Comparison of ENCODE assay signal across 8 cellular contexts in genomic region chr7:7640221-7641128, GRCh38. TPM values are rescaled to one million over a fixed set of nuclear protein-coding genes. Genes with fewer than 3 reads are reported as not detected.
DNase-seq lines count a peak whose midpoint lies in the region; ATAC-seq and TF ChIP-seq lines count a peak whose summit lies in the region.

Gene UMAD1, plus strand, starts transcription at chr7:7640752. Its CDS starts 32,620 bp downstream, at chr7:7673372.

- peak within 1 kb of the TSS; percentile 56 to 78 for H4K8ac ChIP-seq in IMR-90 (ENCODE audit: low read depth in 2 of 2, low read length in 2 of 2)

- no TSS peak for BruUV-seq in IMR-90 (replicated peaks; lab: Mats Ljungman, UMichigan)

- H3K79me1 ChIP-seq in IMR-90 (ENCODE audit: low read depth in 1 of 2, low read length in 2 of 2) = peaks cover 13 to 21% of the 10 kb centered on the region in 2 experiments

- no peak for TF ChIP-seq RAD21 in IMR-90 (IDR thresholded peaks at IDR 0.05; ENCODE audit: low read length)

- ATAC-seq in GM21528 (IDR thresholded peaks at IDR 0.05; ENCODE audit: low FRiP score, unreplicated experiment) = peak; percentile 95
- peak; percentile 97 for ATAC-seq in IMR-90 (ENCODE audit: low read depth)

- peak within 1 kb of the TSS; percentile 58 for H3K27ac ChIP-seq in IMR-90 (ENCODE audit: insufficient read depth, low read length)

- peak within 1 kb of the TSS; percentile 65 for H3K4ac ChIP-seq in IMR-90 (ENCODE audit: low read depth, low read length)

- no peak within 1 kb of the TSS for H2BK20ac ChIP-seq in IMR-90 (ENCODE audit: low read depth, low read length)

- POLR2A ChIA-PET in IMR-90 (lab: Charles Lee; ENCODE audit: unreplicated experiment) = no interaction called here

- no peaks in the 10 kb centered on the region for H4K20me1 ChIP-seq in IMR-90 (ENCODE audit: insufficient read depth, low read length)

- no peak within 1 kb of the TSS for H2AK5ac ChIP-seq in IMR-90 (ENCODE audit: low read depth, low read length)

- TF ChIP-seq CTCF in IMR-90 (conservative IDR thresholded peaks at IDR 0.05; ENCODE audit: low read depth, low read length) = no peak

- 0% methylated on average over 35 of the region's 68 CpGs; no CpG with 5 or more reads in 1 of the 2 experiments for WGBS in IMR-90 (ENCODE audit: extremely low coverage in 2 of 2, insufficient read length in 1 of 2), 2 experiments

- in situ Hi-C loops in IMR-90 (cut with MboI; ENCODE audit: low sequenced_read_pairs) = no loop called here

- H2AK9ac ChIP-seq in IMR-90 (replicated peaks; ENCODE audit: low read depth, low read length, poor library complexity) = peak within 1 kb of the TSS; percentile 80

- H3K9me3 ChIP-seq in IMR-90 (ENCODE audit: control insufficient read depth, insufficient read depth, low read length) = no peaks in the 10 kb centered on the region

- H3K18ac ChIP-seq in IMR-90 (ENCODE audit: low read depth, low read length) = no peak within 1 kb of the TSS

- dilution Hi-C loops in IMR-90 (cut with HindIII; ENCODE audit: low sequenced_read_pairs, unreplicated experiment) = no loop called here

- H4K91ac ChIP-seq in IMR-90 (ENCODE audit: insufficient read depth, low read depth, low read length) = peak within 1 kb of the TSS; percentile 60

- intact Hi-C loops in IMR-90 (cut with micrococcal nuclease) = loop anchor here (2.0 to 5.0 kb wide), 6 partner anchors 57 to 576 kb away; no protein-coding TSS in a partner anchor

- peak within 1 kb of the TSS; percentile 5; the same call in 1 of the 3 replicates for H2BK15ac ChIP-seq in IMR-90 (ENCODE audit: low read depth, low read length)

- TF ChIP-seq POLR2A in IMR-90 (IDR thresholded peaks at IDR 0.05; ENCODE audit: low read depth, low read length) = peak; percentile 79; the same call in 1 of the 2 replicates

- H3K4me2 ChIP-seq in IMR-90 (ENCODE audit: low read depth, low read length) = peak within 1 kb of the TSS; percentile 97

- H4K5ac ChIP-seq in IMR-90 (ENCODE audit: low read depth, low read length) = peak within 1 kb of the TSS; percentile 59

- DNase-seq in DMS 273 (lab: John Stamatoyannopoulos, UW; ENCODE audit: unreplicated experiment) (peak; percentile 100), IMR-90 (peak; percentile 98), OCI-M1 (lab: John Stamatoyannopoulos, UW) (peak; percentile 98), activated T-cell treated with anti-CD3 and anti-CD28 coated beads for 24 hours (ENCODE audit: low read depth) (peak; percentile 97), epidermal melanocyte (ENCODE audit: insufficient read length, low spot score) (peak; percentile 83), middle frontal gyrus (ENCODE audit: extremely low spot score, low spot score) (peak; percentile 98)
- DNase-seq in stimulated activated CD8-positive, alpha-beta memory T cell treated with anti-CD3 and anti-CD28 coated beads, Interleukin-2, amount 100 ng/mL, for 48 hours (ENCODE audit: low read depth in 2 of 2) = peak; percentile 89 to 96

- H2AFZ ChIP-seq in IMR-90 (replicated peaks; ENCODE audit: low read length, poor library complexity) = peak within 1 kb of the TSS; percentile 96

- peak within 1 kb of the TSS; percentile 58 for H3K9ac ChIP-seq in IMR-90 (ENCODE audit: low read depth, low read length)

- no peaks in the 10 kb centered on the region for H3K27me3 ChIP-seq in IMR-90 (ENCODE audit: control insufficient read depth, insufficient read depth, low read length)

- no peaks in the 10 kb centered on the region for H3K36me3 ChIP-seq in IMR-90 (ENCODE audit: control insufficient read depth, insufficient read depth, low read length)

- H3K56ac ChIP-seq in IMR-90 (ENCODE audit: extremely low read depth, insufficient read depth, low read length) = peak within 1 kb of the TSS; percentile 33

- peak within 1 kb of the TSS; percentile 59 for H2BK5ac ChIP-seq in IMR-90 (ENCODE audit: low read depth, low read length, poor library complexity, severe bottlenecking)

- H3K9me1 ChIP-seq in IMR-90 (ENCODE audit: insufficient read depth, low read length) = no peaks in the 10 kb centered on the region; the same call in 1 of the 2 replicates

- H2BK120ac ChIP-seq in IMR-90 (ENCODE audit: low read depth, low read length) = peak within 1 kb of the TSS; percentile 51; the same call in 1 of the 2 replicates

- peak within 1 kb of the TSS; percentile 73 for H3K23ac ChIP-seq in IMR-90 (ENCODE audit: low read depth, low read length)

- H3K4me3 ChIP-seq in IMR-90 (ENCODE audit: insufficient read depth, low read depth, low read length) = peak within 1 kb of the TSS; percentile 78

- peak within 1 kb of the TSS; percentile 57 for H3K14ac ChIP-seq in IMR-90 (replicated peaks; ENCODE audit: low read depth, low read length)

- H3K4me1 ChIP-seq in IMR-90 (ENCODE audit: control insufficient read depth, insufficient read depth, low read length) = no peaks in the 10 kb centered on the region

- CTCF ChIA-PET in IMR-90 (lab: Yijun Ruan, JAX) = interaction anchor here (1.0 kb wide), 1 partner anchor 576 kb away, joined by 3 read pairs; no protein-coding TSS in a partner anchor

TF ChIP-seq in IMR-90, 13 proteins besides CTCF, POLR2A, EP300 and RAD21:
- TF ChIP-seq CHD1 (IDR thresholded peaks at IDR 0.05; ENCODE audit: low read depth, low read length) (no peak), MXI1 (IDR thresholded peaks at IDR 0.05; ENCODE audit: borderline replicate concordance, low read depth, low read length) (peak; percentile 76), CEBPB (IDR thresholded peaks at IDR 0.05; ENCODE audit: low read depth, low read length) (0 out of 2 replicates have a peak, but pooled peaks have one; percentile 11), MAFK (IDR thresholded peaks at IDR 0.05; ENCODE audit: low read depth, low read length) (peak; percentile 47; the same call in 1 of the 2 replicates)

RNA-seq across cellular contexts. Expression of gene UMAD1, which starts in this region (rescaled TPM):
- 5.2 and 9.2 TPM in 2 replicates for total RNA-seq in IMR-90 (2012; rRNA removed)
- 7.6 and 8.4 TPM in 2 replicates for polyA plus RNA-seq in IMR-90 (2012; rRNA removed)
- polyA plus RNA-seq in IMR-90 (2012; cell fraction: cytosol; rRNA removed) = 3.5 and 4.7 TPM in 2 replicates
- polyA plus RNA-seq in IMR-90 (2012; cell fraction: nucleus; rRNA removed; ENCODE audit: low replicate concordance) = 1.0 and 5.6 TPM in 2 replicates

Comparison
In these comparisons a context has a peak if more than half of its experiments do, and no peak if none do; other contexts are left out.
1. Peak in every context shown above with its lines: DNase-seq, ATAC-seq, H3K4me3 ChIP-seq and H3K27ac ChIP-seq.